In the genomic region with DNA sequence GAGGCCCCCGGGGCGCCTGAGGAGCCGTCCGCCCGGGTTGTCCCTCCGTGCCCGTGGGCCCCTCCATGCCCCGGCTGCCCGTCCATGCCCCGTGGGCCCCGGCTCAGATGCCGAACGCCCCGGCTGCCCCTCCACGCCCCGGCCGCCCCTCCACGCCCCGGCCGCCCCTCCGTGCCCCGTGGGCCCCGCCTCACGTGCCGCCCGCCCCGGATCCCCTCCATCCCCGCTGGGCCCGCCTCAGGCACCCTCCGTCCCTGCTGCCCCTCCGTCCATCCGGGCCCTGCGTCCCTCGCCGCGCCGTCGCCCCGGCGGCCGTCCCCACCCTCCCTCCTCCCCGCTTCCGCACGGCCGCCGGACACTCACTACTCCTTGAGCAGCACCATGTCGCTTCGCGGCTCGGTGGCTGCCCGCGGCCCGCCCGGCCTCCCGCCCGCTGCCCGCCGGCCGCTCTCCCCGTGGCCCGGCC, we compare ENCODE assay signal across 8 cellular contexts. TPM values are rescaled to one million over a fixed set of nuclear protein-coding genes. Genes with fewer than 3 reads are reported as not detected.
A peak's percentile ranks its signal among the peaks of the same experiment; 100 is the strongest.
DNase-seq lines count a peak whose midpoint lies in the region; ATAC-seq and TF ChIP-seq lines count a peak whose summit lies in the region.

No MANE protein-coding gene starts in this region.

- no peak overlapping the region for H3K14ac ChIP-seq in IMR-90 (replicated peaks; ENCODE audit: low read depth, low read length)

- H3K4me2 ChIP-seq in IMR-90 (ENCODE audit: low read depth, low read length) = peak overlapping the region; percentile 67

- no peak overlapping the region for H2BK15ac ChIP-seq in IMR-90 (ENCODE audit: low read depth, low read length)

- dilution Hi-C loops in IMR-90 (cut with HindIII; ENCODE audit: low sequenced_read_pairs, unreplicated experiment) = no loop called here

- TF ChIP-seq CTCF in IMR-90 (conservative IDR thresholded peaks at IDR 0.05; ENCODE audit: low read depth, low read length) = no peak
- TF ChIP-seq CTCF in brain microvascular endothelial cell (IDR thresholded peaks at IDR 0.05; ENCODE audit: low read depth, low read length, missing control alignments) = no peak
- no peak for TF ChIP-seq CTCF in liver (IDR thresholded peaks at IDR 0.05; ENCODE audit: low read depth, low read length, missing input control)
- no peak for TF ChIP-seq CTCF in transverse colon (IDR thresholded peaks at IDR 0.05)

- H4K91ac ChIP-seq in IMR-90 (ENCODE audit: insufficient read depth, low read depth, low read length) = no peak overlapping the region; the same call in 1 of the 2 replicates

- peak overlapping the region; percentile 94 for H2AK9ac ChIP-seq in IMR-90 (replicated peaks; ENCODE audit: low read depth, low read length, poor library complexity)

- H3K18ac ChIP-seq in IMR-90 (ENCODE audit: low read depth, low read length) = no peak overlapping the region

- H2AFZ ChIP-seq in IMR-90 (replicated peaks; ENCODE audit: low read length, poor library complexity) = peak overlapping the region; percentile 96

- in situ Hi-C loops in IMR-90 (cut with MboI; ENCODE audit: low sequenced_read_pairs) = no loop called here
- in situ Hi-C loops in brain microvascular endothelial cell (cut with HindIII; ENCODE audit: low pct_ligation_motif_present, low sequenced_read_pairs) = no loop called here
- in situ Hi-C loops in transverse colon (cut with MboI; ENCODE audit: low pct_ligation_motif_present in 1 of 4, low pct_unique_long_range_greater_than_20kb in 1 of 4, low sequenced_read_pairs in 3 of 4) = no loop called here

- H2BK5ac ChIP-seq in IMR-90 (ENCODE audit: low read depth, low read length, poor library complexity, severe bottlenecking) = peak overlapping the region; percentile 63

- intact Hi-C loops in IMR-90 (cut with micrococcal nuclease) = loop anchor here (5.0 kb wide), 1 partner anchor 285 kb away; a partner anchor contains a TSS
- intact Hi-C loops in transverse colon (cut with DNase I; ENCODE audit: low total_unique reads) = no loop called here

- H3K56ac ChIP-seq in IMR-90 (ENCODE audit: extremely low read depth, insufficient read depth, low read length) = no peak overlapping the region

- no peak overlapping the region for H3K23ac ChIP-seq in IMR-90 (ENCODE audit: low read depth, low read length)

- CTCF ChIA-PET in IMR-90 (lab: Yijun Ruan, JAX) = no interaction called here

- H3K79me1 ChIP-seq in IMR-90 (ENCODE audit: low read depth in 1 of 2, low read length in 2 of 2) = peaks cover 5 to 46% of the 10 kb centered on the region in 2 experiments

- H2BK120ac ChIP-seq in IMR-90 (ENCODE audit: low read depth, low read length) = no peak overlapping the region

- H3K4me3 ChIP-seq in IMR-90 (ENCODE audit: insufficient read depth, low read depth, low read length) = peak overlapping the region; percentile 99
- H3K4me3 ChIP-seq in brain microvascular endothelial cell (ENCODE audit: low read depth, low read length) = peak overlapping the region; percentile 69
- peak overlapping the region; percentile 44 to 93 (median 69) for H3K4me3 ChIP-seq in liver (ENCODE audit: low read depth in 1 of 3, low read length in 3 of 3)
- peak overlapping the region; percentile 72 to 96 (median 81) for H3K4me3 ChIP-seq in transverse colon

- peak; percentile 34 for ATAC-seq in GM21529 (IDR thresholded peaks at IDR 0.05; ENCODE audit: unreplicated experiment)
- peak; percentile 71 for ATAC-seq in IMR-90 (ENCODE audit: low read depth)

- H3K9ac ChIP-seq in IMR-90 (ENCODE audit: low read depth, low read length) (peak overlapping the region; percentile 90), liver (ENCODE audit: low read depth in 1 of 2, low read length in 2 of 2) (peak overlapping the region; percentile 14 to 76)

- peak overlapping the region; percentile 25; the same call in 1 of the 2 replicates for H2AK5ac ChIP-seq in IMR-90 (ENCODE audit: low read depth, low read length)

- H3K27ac ChIP-seq in IMR-90 (ENCODE audit: insufficient read depth, low read length) (peak overlapping the region; percentile 90), brain microvascular endothelial cell (peak overlapping the region; percentile 55), liver (ENCODE audit: low read depth in 1 of 2, low read length in 2 of 2) (peak overlapping the region; percentile 77 to 84), transverse colon (peak overlapping the region; percentile 90 to 96 (median 93))

- 0 out of 2 replicates have a peak overlapping the region, but pooled peaks have one; percentile 17 for H4K5ac ChIP-seq in IMR-90 (ENCODE audit: low read depth, low read length)

- H3K27me3 ChIP-seq in IMR-90 (ENCODE audit: control insufficient read depth, insufficient read depth, low read length) (no peaks in the 10 kb centered on the region), brain microvascular endothelial cell (replicated peaks) (no peaks in the 10 kb centered on the region), liver (ENCODE audit: control insufficient read depth in 4 of 4, insufficient read depth in 4 of 4, low read length in 3 of 4) (no peaks in the 10 kb centered on the region), transverse colon (no peaks in the 10 kb centered on the region)

- H3K4ac ChIP-seq in IMR-90 (ENCODE audit: low read depth, low read length) = no peak overlapping the region

- H3K36me3 ChIP-seq in IMR-90 (ENCODE audit: control insufficient read depth, insufficient read depth, low read length) (peaks cover 5% of the 10 kb centered on the region; the same call in 1 of the 2 replicates), brain microvascular endothelial cell (replicated peaks) (no peaks in the 10 kb centered on the region), liver (ENCODE audit: control insufficient read depth in 4 of 4, insufficient read depth in 3 of 4, low read depth in 1 of 4, low read length in 3 of 4) (no peaks in the 10 kb centered on the region), transverse colon (no peaks in the 10 kb centered on the region)

- POLR2A ChIA-PET in IMR-90 (lab: Charles Lee; ENCODE audit: unreplicated experiment) = interaction anchor here (1.0 kb wide), 1 partner anchor 154 kb away, joined by 3 read pairs; no protein-coding TSS in a partner anchor

- no peak for TF ChIP-seq POLR2A in IMR-90 (IDR thresholded peaks at IDR 0.05; ENCODE audit: low read depth, low read length)
- TF ChIP-seq POLR2A in transverse colon (IDR thresholded peaks at IDR 0.05) = no peak

- TF ChIP-seq RAD21 in IMR-90 (IDR thresholded peaks at IDR 0.05; ENCODE audit: low read length) (no peak), liver (IDR thresholded peaks at IDR 0.05) (no peak)

- DNase-seq in GM03348 (ENCODE audit: low spot score) (peak; percentile 78), IMR-90 (no peak), brain microvascular endothelial cell (no peak), transverse colon (peak; percentile 57), mucosa of gallbladder (ENCODE audit: low spot score) (no peak), NCI-H2196 treated with DMSO at 0.1 percent for 48 hours (lab: John Stamatoyannopoulos, UW; ENCODE audit: unreplicated experiment) (no peak)

- H3K9me3 ChIP-seq in IMR-90 (ENCODE audit: control insufficient read depth, insufficient read depth, low read length) = no peaks in the 10 kb centered on the region
- no peaks in the 10 kb centered on the region for H3K9me3 ChIP-seq in liver (ENCODE audit: control insufficient read depth in 4 of 4, low read length in 3 of 4)
- H3K9me3 ChIP-seq in transverse colon = no peaks in the 10 kb centered on the region

- peaks cover 9% of the 10 kb centered on the region; the same call in 1 of the 2 replicates for H3K4me1 ChIP-seq in IMR-90 (ENCODE audit: control insufficient read depth, insufficient read depth, low read length)
- H3K4me1 ChIP-seq in liver (ENCODE audit: control insufficient read depth in 4 of 4, insufficient read depth in 4 of 4, low read length in 3 of 4) = peaks cover 10 to 20% (median 17%) of the 10 kb centered on the region in 4 donors
- H3K4me1 ChIP-seq in transverse colon = peaks cover 10 to 52% (median 32%) of the 10 kb centered on the region in 4 donors

- H4K20me1 ChIP-seq in IMR-90 (ENCODE audit: insufficient read depth, low read length) = peaks cover 47% of the 10 kb centered on the region

- no peak overlapping the region for H4K8ac ChIP-seq in IMR-90 (ENCODE audit: low read depth in 2 of 2, low read length in 2 of 2)

- H3K9me1 ChIP-seq in IMR-90 (ENCODE audit: insufficient read depth, low read length) = peaks cover 25% of the 10 kb centered on the region

- no peak for TF ChIP-seq EP300 in transverse colon (IDR thresholded peaks at IDR 0.05; ENCODE audit: low read depth)

- no TSS peak for BruUV-seq in IMR-90 (replicated peaks; lab: Mats Ljungman, UMichigan)

- H2BK20ac ChIP-seq in IMR-90 (ENCODE audit: low read depth, low read length) = no peak overlapping the region

- 0% methylated on average over 20 of the region's 61 CpGs; no CpG with 5 or more reads in 1 of the 2 experiments for WGBS in IMR-90 (ENCODE audit: extremely low coverage in 2 of 2, insufficient read length in 1 of 2), 2 experiments
- under 1% methylated on average over 61 of the region's 61 CpGs for WGBS in liver
- 0% methylated on average over 6 of the region's 61 CpGs; no CpG with 5 or more reads in 1 of the 2 donors for WGBS in transverse colon (ENCODE audit: low coverage in 1 of 2), 2 donors

TF ChIP-seq in IMR-90, 13 proteins besides CTCF, POLR2A, EP300 and RAD21:
- TF ChIP-seq SMC3 (IDR thresholded peaks at IDR 0.05; ENCODE audit: low read depth, low read length) = no peak
- TF ChIP-seq BHLHE40 (IDR thresholded peaks at IDR 0.05; ENCODE audit: low read depth, low read length) = peak; percentile 52; the same call in 1 of the 2 replicates
TF ChIP-seq in IMR-90: peak in this region for 1.

TF ChIP-seq in liver, 16 proteins besides CTCF, POLR2A, EP300 and RAD21 (continues in another document):
- TF ChIP-seq FOXA1 (IDR thresholded peaks at IDR 0.05) (no peak), HNF4A (conservative IDR thresholded peaks at IDR 0.05) (no peak), JUND (IDR thresholded peaks at IDR 0.05) (no peak), RXRA (IDR thresholded peaks at IDR 0.05) (no peak)

RNA-seq across cellular contexts. Expression of a gene that starts 0.4 kb away (rescaled TPM):
- total RNA-seq in IMR-90 (2012; rRNA removed) = 19.2 and 25.8 TPM in 2 replicates
- polyA plus RNA-seq in IMR-90 (2012; rRNA removed) = 33.1 and 40.1 TPM in 2 replicates
- polyA plus RNA-seq in IMR-90 (2012; cell fraction: cytosol; rRNA removed) = 17.9 and 28.0 TPM in 2 replicates
- 15.2 and 50.9 TPM in 2 replicates for polyA plus RNA-seq in IMR-90 (2012; cell fraction: nucleus; rRNA removed; ENCODE audit: low replicate concordance)
- total RNA-seq in liver = 10 to 100 TPM; 14.2 to 14.7 TPM
- 10 to 100 TPM in 1 of 2 donors, 1 to 10 TPM in 1; 7.4 to 21.3 TPM for polyA plus RNA-seq in liver
- 10 to 100 TPM; 15.3 to 50.2 (median 32.7) TPM for total RNA-seq in transverse colon
- 81.8 TPM for total RNA-seq in mucosa of gallbladder

RNA-seq across cellular contexts. Expression of a gene that starts 45.8 kb away (rescaled TPM):
- total RNA-seq in IMR-90 (2012; rRNA removed) (16.4 and 17.4 TPM in 2 replicates), liver (10 to 100 TPM; 19.2 to 47.1 TPM), transverse colon (100 to 1,000 TPM in 1 of 4 donors, 10 to 100 TPM in 3; 10.9 to 114 (median 81.9) TPM), mucosa of gallbladder (38.6 TPM)
- polyA plus RNA-seq in IMR-90 (2012; rRNA removed) (14.2 and 14.9 TPM in 2 replicates), liver (10 to 100 TPM in 1 of 2 donors, 1 to 10 TPM in 1; 9.9 to 12.5 TPM)
- 12.5 and 16.8 TPM in 2 replicates for polyA plus RNA-seq in IMR-90 (2012; cell fraction: cytosol; rRNA removed)
- polyA plus RNA-seq in IMR-90 (2012; cell fraction: nucleus; rRNA removed; ENCODE audit: low replicate concordance) = 43.0 and 43.3 TPM in 2 replicates

Comparison
In these comparisons a context has a peak if more than half of its experiments do, and no peak if none do; other contexts are left out.
1. DNase-seq: peak in GM03348 (single experiment) and transverse colon (single experiment); none in IMR-90 (single experiment), brain microvascular endothelial cell (single experiment), mucosa of gallbladder (single experiment) and NCI-H2196 treated with DMSO at 0.1 percent for 48 hours (single experiment).
2. Peak in every context shown above with its lines, with median percentiles within 50 percentile points of each other: H3K27ac ChIP-seq and H3K4me3 ChIP-seq.